1 cellular context compared by ENCODE assay signal in the genomic region with DNA sequence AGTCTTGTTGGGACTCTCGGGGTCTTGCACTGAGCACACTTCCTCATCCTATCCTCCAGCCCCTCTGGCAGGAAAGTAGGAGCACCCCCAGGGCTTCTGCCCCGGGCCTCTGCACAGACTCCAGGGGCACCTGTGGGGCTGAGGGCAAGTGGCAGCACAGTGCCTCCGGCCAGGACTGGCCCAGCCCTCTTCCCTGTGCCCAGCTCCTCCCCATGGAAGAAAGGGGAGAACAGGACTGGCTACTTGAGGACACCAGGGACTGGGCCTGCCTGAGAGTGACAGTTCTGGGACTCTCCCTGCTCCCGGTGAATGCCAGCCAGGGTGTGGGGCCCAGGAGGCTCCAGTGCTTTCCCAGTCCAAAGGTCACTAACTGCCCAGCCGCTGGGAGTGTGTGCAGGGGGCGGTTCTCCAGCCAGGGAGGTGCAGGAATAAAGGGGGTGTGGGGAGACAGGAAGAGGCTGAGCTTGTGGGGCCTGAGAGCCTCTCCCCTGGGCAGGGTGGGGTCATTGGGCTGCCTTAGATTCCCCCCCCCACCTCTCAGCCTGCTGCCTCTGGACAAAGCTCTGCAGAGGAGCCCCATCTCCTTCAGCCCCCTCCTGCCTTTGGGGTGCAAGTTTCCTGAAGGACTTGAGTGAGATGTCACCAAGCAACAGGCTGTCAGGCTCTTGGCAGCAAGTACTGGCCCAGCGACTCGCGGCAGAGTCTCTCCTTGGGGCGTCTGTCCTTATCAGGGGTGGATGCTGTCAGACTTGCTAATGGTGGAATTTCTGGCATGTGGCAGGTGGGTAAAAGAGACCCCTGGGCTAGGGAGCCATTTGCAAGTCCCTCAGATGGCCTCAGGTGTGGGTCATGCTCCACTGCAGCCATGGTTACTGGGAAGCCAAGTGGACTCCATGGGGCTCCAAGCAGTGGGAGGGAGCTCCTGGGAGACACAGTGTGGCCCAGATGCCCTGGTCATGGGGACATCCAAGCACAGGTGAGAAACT.
A peak's percentile ranks its signal among the peaks of the same experiment; 100 is the strongest.
TF ChIP-seq lines count a peak whose summit lies in the region.

No MANE protein-coding gene starts in this region.

TF ChIP-seq in HepG2, 621 proteins besides CTCF, POLR2A, EP300 and RAD21 (continued from another document and continues in another):
- TF ChIP-seq SIX1 (CRISPR knock-in tag; IDR thresholded peaks at IDR 0.05; ENCODE audit: borderline replicate concordance): 0 out of 2 replicates have a peak, but pooled peaks have one; percentile 22
- no peak for TF ChIP-seq CHD2 (IDR thresholded peaks at IDR 0.05; ENCODE audit: low read depth, low read length)
- TF ChIP-seq TAF1 (CRISPR knock-in tag; IDR thresholded peaks at IDR 0.05): peak; percentile 91
- TF ChIP-seq RCOR2 (CRISPR knock-in tag; IDR thresholded peaks at IDR 0.05): peak; percentile 64; the same call in 1 of the 2 replicates
- TF ChIP-seq ZNF205 (CRISPR knock-in tag; IDR thresholded peaks at IDR 0.05): peak; percentile 71; the same call in 1 of the 2 replicates
- no peak for TF ChIP-seq ZNF660 (CRISPR knock-in tag; IDR thresholded peaks at IDR 0.05; ENCODE audit: borderline replicate concordance, low read depth)
- TF ChIP-seq ZNF296 (CRISPR knock-in tag; conservative IDR thresholded peaks at IDR 0.05): no peak
- TF ChIP-seq, protein P1, sequence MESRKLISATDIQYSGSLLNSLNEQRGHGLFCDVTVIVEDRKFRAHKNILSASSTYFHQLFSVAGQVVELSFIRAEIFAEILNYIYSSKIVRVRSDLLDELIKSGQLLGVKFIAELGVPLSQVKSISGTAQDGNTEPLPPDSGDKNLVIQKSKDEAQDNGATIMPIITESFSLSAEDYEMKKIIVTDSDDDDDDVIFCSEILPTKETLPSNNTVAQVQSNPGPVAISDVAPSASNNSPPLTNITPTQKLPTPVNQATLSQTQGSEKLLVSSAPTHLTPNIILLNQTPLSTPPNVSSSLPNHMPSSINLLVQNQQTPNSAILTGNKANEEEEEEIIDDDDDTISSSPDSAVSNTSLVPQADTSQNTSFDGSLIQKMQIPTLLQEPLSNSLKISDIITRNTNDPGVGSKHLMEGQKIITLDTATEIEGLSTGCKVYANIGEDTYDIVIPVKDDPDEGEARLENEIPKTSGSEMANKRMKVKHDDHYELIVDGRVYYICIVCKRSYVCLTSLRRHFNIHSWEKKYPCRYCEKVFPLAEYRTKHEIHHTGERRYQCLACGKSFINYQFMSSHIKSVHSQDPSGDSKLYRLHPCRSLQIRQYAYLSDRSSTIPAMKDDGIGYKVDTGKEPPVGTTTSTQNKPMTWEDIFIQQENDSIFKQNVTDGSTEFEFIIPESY (CRISPR knock-in tag; IDR thresholded peaks at IDR 0.05): no peak
- 0 out of 2 replicates have a peak, but pooled peaks have one; percentile 64 for TF ChIP-seq MED13 (CRISPR knock-in tag; IDR thresholded peaks at IDR 0.05)
- TF ChIP-seq, protein P2, sequence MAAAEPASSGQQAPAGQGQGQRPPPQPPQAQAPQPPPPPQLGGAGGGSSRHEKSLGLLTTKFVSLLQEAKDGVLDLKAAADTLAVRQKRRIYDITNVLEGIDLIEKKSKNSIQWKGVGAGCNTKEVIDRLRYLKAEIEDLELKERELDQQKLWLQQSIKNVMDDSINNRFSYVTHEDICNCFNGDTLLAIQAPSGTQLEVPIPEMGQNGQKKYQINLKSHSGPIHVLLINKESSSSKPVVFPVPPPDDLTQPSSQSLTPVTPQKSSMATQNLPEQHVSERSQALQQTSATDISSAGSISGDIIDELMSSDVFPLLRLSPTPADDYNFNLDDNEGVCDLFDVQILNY (CRISPR knock-in tag; conservative IDR thresholded peaks at IDR 0.05): no peak
- TF ChIP-seq MIXL1 (CRISPR knock-in tag; IDR thresholded peaks at IDR 0.05): no peak
- no peak for TF ChIP-seq NFIB (CRISPR knock-in tag; IDR thresholded peaks at IDR 0.05; ENCODE audit: borderline replicate concordance)
- no peak for TF ChIP-seq NBN (conservative IDR thresholded peaks at IDR 0.05)
- TF ChIP-seq, protein P3, sequence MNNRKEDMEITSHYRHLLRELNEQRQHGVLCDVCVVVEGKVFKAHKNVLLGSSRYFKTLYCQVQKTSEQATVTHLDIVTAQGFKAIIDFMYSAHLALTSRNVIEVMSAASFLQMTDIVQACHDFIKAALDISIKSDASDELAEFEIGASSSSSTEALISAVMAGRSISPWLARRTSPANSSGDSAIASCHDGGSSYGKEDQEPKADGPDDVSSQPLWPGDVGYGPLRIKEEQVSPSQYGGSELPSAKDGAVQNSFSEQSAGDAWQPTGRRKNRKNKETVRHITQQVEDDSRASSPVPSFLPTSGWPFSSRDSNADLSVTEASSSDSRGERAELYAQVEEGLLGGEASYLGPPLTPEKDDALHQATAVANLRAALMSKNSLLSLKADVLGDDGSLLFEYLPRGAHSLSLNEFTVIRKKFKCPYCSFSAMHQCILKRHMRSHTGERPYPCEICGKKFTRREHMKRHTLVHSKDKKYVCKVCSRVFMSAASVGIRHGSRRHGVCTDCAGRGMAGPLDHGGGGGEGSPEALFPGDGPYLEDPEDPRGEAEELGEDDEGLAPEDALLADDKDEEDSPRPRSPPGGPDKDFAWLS (CRISPR knock-in tag; IDR thresholded peaks at IDR 0.05; ENCODE audit: borderline replicate concordance): 0 out of 2 replicates have a peak, but pooled peaks have one; percentile 38
- TF ChIP-seq, protein P4, sequence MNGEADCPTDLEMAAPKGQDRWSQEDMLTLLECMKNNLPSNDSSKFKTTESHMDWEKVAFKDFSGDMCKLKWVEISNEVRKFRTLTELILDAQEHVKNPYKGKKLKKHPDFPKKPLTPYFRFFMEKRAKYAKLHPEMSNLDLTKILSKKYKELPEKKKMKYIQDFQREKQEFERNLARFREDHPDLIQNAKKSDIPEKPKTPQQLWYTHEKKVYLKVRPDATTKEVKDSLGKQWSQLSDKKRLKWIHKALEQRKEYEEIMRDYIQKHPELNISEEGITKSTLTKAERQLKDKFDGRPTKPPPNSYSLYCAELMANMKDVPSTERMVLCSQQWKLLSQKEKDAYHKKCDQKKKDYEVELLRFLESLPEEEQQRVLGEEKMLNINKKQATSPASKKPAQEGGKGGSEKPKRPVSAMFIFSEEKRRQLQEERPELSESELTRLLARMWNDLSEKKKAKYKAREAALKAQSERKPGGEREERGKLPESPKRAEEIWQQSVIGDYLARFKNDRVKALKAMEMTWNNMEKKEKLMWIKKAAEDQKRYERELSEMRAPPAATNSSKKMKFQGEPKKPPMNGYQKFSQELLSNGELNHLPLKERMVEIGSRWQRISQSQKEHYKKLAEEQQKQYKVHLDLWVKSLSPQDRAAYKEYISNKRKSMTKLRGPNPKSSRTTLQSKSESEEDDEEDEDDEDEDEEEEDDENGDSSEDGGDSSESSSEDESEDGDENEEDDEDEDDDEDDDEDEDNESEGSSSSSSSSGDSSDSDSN (CRISPR knock-in tag; IDR thresholded peaks at IDR 0.05): peak; percentile 81
- TF ChIP-seq REXO4 (CRISPR knock-in tag; IDR thresholded peaks at IDR 0.05; ENCODE audit: borderline replicate concordance): no peak
- peak; percentile 88 for TF ChIP-seq ZNF292 (CRISPR knock-in tag; IDR thresholded peaks at IDR 0.05; ENCODE audit: borderline replicate concordance, low read depth)
- TF ChIP-seq ONECUT2 (CRISPR knock-in tag; IDR thresholded peaks at IDR 0.05): no peak
- TF ChIP-seq ZNF468 (CRISPR knock-in tag; IDR thresholded peaks at IDR 0.05): no peak
- no peak for TF ChIP-seq RARG (CRISPR knock-in tag; IDR thresholded peaks at IDR 0.05; ENCODE audit: low read depth)
- TF ChIP-seq EZH2 (conservative IDR thresholded peaks at IDR 0.05; ENCODE audit: low read depth, low read length): no peak
- peak; percentile 81; the same call in 1 of the 2 replicates for TF ChIP-seq ZNF331 (CRISPR knock-in tag; IDR thresholded peaks at IDR 0.05)
- TF ChIP-seq, protein P5, sequence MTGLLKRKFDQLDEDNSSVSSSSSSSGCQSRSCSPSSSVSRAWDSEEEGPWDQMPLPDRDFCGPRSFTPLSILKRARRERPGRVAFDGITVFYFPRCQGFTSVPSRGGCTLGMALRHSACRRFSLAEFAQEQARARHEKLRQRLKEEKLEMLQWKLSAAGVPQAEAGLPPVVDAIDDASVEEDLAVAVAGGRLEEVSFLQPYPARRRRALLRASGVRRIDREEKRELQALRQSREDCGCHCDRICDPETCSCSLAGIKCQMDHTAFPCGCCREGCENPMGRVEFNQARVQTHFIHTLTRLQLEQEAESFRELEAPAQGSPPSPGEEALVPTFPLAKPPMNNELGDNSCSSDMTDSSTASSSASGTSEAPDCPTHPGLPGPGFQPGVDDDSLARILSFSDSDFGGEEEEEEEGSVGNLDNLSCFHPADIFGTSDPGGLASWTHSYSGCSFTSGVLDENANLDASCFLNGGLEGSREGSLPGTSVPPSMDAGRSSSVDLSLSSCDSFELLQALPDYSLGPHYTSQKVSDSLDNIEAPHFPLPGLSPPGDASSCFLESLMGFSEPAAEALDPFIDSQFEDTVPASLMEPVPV (CRISPR knock-in tag; IDR thresholded peaks at IDR 0.05): peak; percentile 67; the same call in 1 of the 2 replicates
- TF ChIP-seq SRF (IDR thresholded peaks at IDR 0.05; ENCODE audit: low read depth, low read length): no peak
- TF ChIP-seq SP140L (CRISPR knock-in tag; IDR thresholded peaks at IDR 0.05; ENCODE audit: borderline replicate concordance): no peak
- TF ChIP-seq, protein P6, sequence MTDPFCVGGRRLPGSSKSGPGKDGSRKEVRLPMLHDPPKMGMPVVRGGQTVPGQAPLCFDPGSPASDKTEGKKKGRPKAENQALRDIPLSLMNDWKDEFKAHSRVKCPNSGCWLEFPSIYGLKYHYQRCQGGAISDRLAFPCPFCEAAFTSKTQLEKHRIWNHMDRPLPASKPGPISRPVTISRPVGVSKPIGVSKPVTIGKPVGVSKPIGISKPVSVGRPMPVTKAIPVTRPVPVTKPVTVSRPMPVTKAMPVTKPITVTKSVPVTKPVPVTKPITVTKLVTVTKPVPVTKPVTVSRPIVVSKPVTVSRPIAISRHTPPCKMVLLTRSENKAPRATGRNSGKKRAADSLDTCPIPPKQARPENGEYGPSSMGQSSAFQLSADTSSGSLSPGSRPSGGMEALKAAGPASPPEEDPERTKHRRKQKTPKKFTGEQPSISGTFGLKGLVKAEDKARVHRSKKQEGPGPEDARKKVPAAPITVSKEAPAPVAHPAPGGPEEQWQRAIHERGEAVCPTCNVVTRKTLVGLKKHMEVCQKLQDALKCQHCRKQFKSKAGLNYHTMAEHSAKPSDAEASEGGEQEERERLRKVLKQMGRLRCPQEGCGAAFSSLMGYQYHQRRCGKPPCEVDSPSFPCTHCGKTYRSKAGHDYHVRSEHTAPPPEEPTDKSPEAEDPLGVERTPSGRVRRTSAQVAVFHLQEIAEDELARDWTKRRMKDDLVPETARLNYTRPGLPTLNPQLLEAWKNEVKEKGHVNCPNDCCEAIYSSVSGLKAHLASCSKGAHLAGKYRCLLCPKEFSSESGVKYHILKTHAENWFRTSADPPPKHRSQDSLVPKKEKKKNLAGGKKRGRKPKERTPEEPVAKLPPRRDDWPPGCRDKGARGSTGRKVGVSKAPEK (CRISPR knock-in tag; IDR thresholded peaks at IDR 0.05; ENCODE audit: borderline replicate concordance): 0 out of 2 replicates have a peak, but pooled peaks have one; percentile 18
- peak; percentile 73 for TF ChIP-seq ASH2L (IDR thresholded peaks at IDR 0.05; ENCODE audit: insufficient read length, low read depth, low read length)
- no peak for TF ChIP-seq ZNF24 (IDR thresholded peaks at IDR 0.05)
- TF ChIP-seq ZNF530 (CRISPR knock-in tag; IDR thresholded peaks at IDR 0.05; ENCODE audit: low read depth): no peak
- no peak for TF ChIP-seq ZSCAN22 (CRISPR knock-in tag; IDR thresholded peaks at IDR 0.05)
- TF ChIP-seq ZBTB3 (CRISPR knock-in tag; IDR thresholded peaks at IDR 0.05; ENCODE audit: borderline replicate concordance, low read depth): peak; percentile 94
- no peak; the same call in 1 of the 2 replicates for TF ChIP-seq TOE1 (CRISPR knock-in tag; IDR thresholded peaks at IDR 0.05)
- TF ChIP-seq ZSCAN29 (CRISPR knock-in tag; conservative IDR thresholded peaks at IDR 0.05): no peak
- TF ChIP-seq, protein P7, sequence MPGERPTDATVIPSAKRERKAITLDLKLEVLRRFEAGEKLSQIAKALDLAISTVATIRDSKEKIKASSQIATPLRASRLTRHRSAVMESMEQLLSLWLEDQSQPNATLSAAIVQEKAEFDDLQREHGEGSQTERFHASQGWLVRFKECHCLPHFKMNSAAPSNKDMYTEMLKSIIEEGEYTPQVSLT (CRISPR knock-in tag; IDR thresholded peaks at IDR 0.05; ENCODE audit: borderline replicate concordance, low read depth): no peak; the same call in 1 of the 2 replicates
- TF ChIP-seq RFXANK (CRISPR knock-in tag; IDR thresholded peaks at IDR 0.05): no peak
- TF ChIP-seq, protein P8, sequence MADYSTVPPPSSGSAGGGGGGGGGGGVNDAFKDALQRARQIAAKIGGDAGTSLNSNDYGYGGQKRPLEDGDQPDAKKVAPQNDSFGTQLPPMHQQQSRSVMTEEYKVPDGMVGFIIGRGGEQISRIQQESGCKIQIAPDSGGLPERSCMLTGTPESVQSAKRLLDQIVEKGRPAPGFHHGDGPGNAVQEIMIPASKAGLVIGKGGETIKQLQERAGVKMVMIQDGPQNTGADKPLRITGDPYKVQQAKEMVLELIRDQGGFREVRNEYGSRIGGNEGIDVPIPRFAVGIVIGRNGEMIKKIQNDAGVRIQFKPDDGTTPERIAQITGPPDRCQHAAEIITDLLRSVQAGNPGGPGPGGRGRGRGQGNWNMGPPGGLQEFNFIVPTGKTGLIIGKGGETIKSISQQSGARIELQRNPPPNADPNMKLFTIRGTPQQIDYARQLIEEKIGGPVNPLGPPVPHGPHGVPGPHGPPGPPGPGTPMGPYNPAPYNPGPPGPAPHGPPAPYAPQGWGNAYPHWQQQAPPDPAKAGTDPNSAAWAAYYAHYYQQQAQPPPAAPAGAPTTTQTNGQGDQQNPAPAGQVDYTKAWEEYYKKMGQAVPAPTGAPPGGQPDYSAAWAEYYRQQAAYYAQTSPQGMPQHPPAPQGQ (CRISPR knock-in tag; IDR thresholded peaks at IDR 0.05; ENCODE audit: borderline replicate concordance): no peak
- TF ChIP-seq ZNF674 (CRISPR knock-in tag; IDR thresholded peaks at IDR 0.05; ENCODE audit: low read depth): no peak
- TF ChIP-seq ZKSCAN8 (CRISPR knock-in tag; IDR thresholded peaks at IDR 0.05; ENCODE audit: borderline replicate concordance): 0 out of 2 replicates have a peak, but pooled peaks have one; percentile 64
- peak; percentile 61 for TF ChIP-seq HNRNPLL (IDR thresholded peaks at IDR 0.05; ENCODE audit: low read depth, low read length, poor library complexity, severe bottlenecking)
- TF ChIP-seq ZNF260 (CRISPR knock-in tag; IDR thresholded peaks at IDR 0.05; ENCODE audit: borderline replicate concordance, low read depth): no peak
- TF ChIP-seq, protein P9, sequence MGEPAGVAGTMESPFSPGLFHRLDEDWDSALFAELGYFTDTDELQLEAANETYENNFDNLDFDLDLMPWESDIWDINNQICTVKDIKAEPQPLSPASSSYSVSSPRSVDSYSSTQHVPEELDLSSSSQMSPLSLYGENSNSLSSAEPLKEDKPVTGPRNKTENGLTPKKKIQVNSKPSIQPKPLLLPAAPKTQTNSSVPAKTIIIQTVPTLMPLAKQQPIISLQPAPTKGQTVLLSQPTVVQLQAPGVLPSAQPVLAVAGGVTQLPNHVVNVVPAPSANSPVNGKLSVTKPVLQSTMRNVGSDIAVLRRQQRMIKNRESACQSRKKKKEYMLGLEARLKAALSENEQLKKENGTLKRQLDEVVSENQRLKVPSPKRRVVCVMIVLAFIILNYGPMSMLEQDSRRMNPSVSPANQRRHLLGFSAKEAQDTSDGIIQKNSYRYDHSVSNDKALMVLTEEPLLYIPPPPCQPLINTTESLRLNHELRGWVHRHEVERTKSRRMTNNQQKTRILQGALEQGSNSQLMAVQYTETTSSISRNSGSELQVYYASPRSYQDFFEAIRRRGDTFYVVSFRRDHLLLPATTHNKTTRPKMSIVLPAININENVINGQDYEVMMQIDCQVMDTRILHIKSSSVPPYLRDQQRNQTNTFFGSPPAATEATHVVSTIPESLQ (CRISPR knock-in tag; conservative IDR thresholded peaks at IDR 0.05): peak; percentile 76; the same call in 1 of the 2 replicates
- TF ChIP-seq ZNF879 (CRISPR knock-in tag; IDR thresholded peaks at IDR 0.05): 0 out of 2 replicates have a peak, but pooled peaks have one; percentile 13
